Comparison of ENCODE assay signal across 27 cellular contexts in the genomic region with DNA sequence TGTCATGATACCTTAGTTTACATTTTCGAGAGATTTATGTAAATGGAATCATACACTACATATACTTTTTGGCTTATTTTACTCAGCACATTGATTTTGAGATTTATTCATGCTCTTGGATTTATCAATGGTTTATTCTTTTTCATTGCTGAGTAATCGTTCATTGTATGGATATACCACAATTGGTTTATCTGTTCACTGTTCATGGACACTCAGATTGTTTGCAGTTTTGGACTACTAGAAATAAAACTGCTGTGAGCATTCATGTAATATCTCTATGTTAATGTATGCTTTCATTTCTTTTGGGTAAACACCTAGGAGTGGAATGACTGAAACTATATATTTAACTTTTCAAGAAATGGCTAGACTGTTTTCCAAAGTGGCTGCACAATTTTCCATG.
DNase-seq lines count a peak whose midpoint lies in the region; ATAC-seq and TF ChIP-seq lines count a peak whose summit lies in the region.
"Had no signal": no experiment of that assay in that cellular context is flagged by ENCODE, and none has a peak within 500 bp of the region (broad histone marks: within the 10 kb centered on the region; RNA-seq: fewer than 3 reads in every experiment).

No MANE protein-coding gene starts in this region.

- no peak for TF ChIP-seq EP300 in SK-N-SH (IDR thresholded peaks at IDR 0.05; ENCODE audit: borderline replicate concordance in 1 of 2, low read depth in 1 of 2, low read length in 1 of 2)

- no peaks in the 10 kb centered on the region for H3K27me3 ChIP-seq in SK-N-SH (ENCODE audit: insufficient read depth)
- H3K27me3 ChIP-seq: BE2C; BLaER1; BLaER1 treated with 17β-estradiol and CSF1 and Interleukin-3, amounts not matched to agents 10 nM and 100 nM had no signal

- no peaks in the 10 kb centered on the region for H3K79me2 ChIP-seq in SK-N-SH (ENCODE audit: insufficient read depth)

- no peak for DNase-seq in SK-N-SH
- DNase-seq: 8988T; ACHN; AML-193; BE2C; C1 segment of cervical spinal cord; Caco-2; Calu3; CD4-positive, alpha-beta memory T cell; CD4-positive, alpha-beta T cell; CD4-positive, CD25-positive, alpha-beta regulatory T cell; CD8-positive, alpha-beta memory T cell; CD8-positive, alpha-beta T cell; COR-L47; DMS 273 treated with DMSO at 0.1 percent for 48 hours; DMS153; DMS53; DMS79; DMS79 treated with DMSO at 0.1 percent for 48 hours; DND-41; EL had no signal

- H3K36me3 ChIP-seq in SK-N-SH (replicated peaks in 1 of 2; ENCODE audit: control insufficient read depth in 1 of 2, insufficient read depth in 2 of 2, low read length in 1 of 2), result no peaks in the 10 kb centered on the region
- H3K36me3 ChIP-seq: BLaER1; BLaER1 treated with 17β-estradiol and CSF1 and Interleukin-3, amounts not matched to agents 10 nM and 100 nM had no signal

- CTCF ChIA-PET in SK-N-SH (lab: Yijun Ruan, JAX), result no interaction called here

- H3K9me3 ChIP-seq in SK-N-SH, result no peaks in the 10 kb centered on the region
- H3K9me3 ChIP-seq: A549, BLaER1, Caco-2 had no signal

- WGBS in SK-N-SH (ENCODE audit: low lambda C conversion rate), result 60% methylated on average over 2 of the region's 2 CpGs

- no peak for TF ChIP-seq RAD21 in SK-N-SH (IDR thresholded peaks at IDR 0.05; ENCODE audit: low read length)

- no peaks in the 10 kb centered on the region for H3K9me2 ChIP-seq in SK-N-SH

- H3K9ac ChIP-seq in SK-N-SH, result no peak overlapping the region
- H3K9ac ChIP-seq: BLaER1; BLaER1 treated with 17β-estradiol and CSF1 and Interleukin-3, amounts not matched to agents 10 nM and 100 nM had no signal

- POLR2A ChIA-PET in SK-N-SH (lab: Yijun Ruan, JAX), result no interaction called here

- no peaks in the 10 kb centered on the region for H3F3A ChIP-seq in SK-N-SH (replicated peaks; ENCODE audit: insufficient read depth)

- no peak overlapping the region for H3K4me3 ChIP-seq in SK-N-SH (ENCODE audit: low read depth in 2 of 2, low read length in 1 of 2)
- H3K4me3 ChIP-seq: A549; BLaER1; BLaER1 treated with 17β-estradiol and CSF1 and Interleukin-3, amounts not matched to agents 10 nM and 100 nM had no signal

- no peak for TF ChIP-seq CTCF in SK-N-SH (IDR thresholded peaks at IDR 0.05)

- H3K27ac ChIP-seq in SK-N-SH (ENCODE audit: low read depth in 2 of 2, low read length in 1 of 2), result no peak overlapping the region
- H3K27ac ChIP-seq: 22Rv1; A549; BLaER1; BLaER1 treated with 17β-estradiol and CSF1 and Interleukin-3, amounts not matched to agents 10 nM and 100 nM; C4-2B had no signal

- no peak for ATAC-seq in SK-N-SH treated with all-trans-retinoic acid at 6 μM for 48 hours
- ATAC-seq: A549; CD8-positive, alpha-beta T cell had no signal

- no peak overlapping the region for H3K4me2 ChIP-seq in SK-N-SH
- H3K4me2 ChIP-seq: A549; BLaER1; BLaER1 treated with 17β-estradiol and CSF1 and Interleukin-3, amounts not matched to agents 10 nM and 100 nM had no signal

- peaks cover 0 to 13% of the 10 kb centered on the region in 2 experiments; a peak in 2 of 4 replicates for H3K4me1 ChIP-seq in SK-N-SH (ENCODE audit: control insufficient read depth in 1 of 2, insufficient read depth in 2 of 2, low read depth in 1 of 2, low read length in 1 of 2)
- H3K4me1 ChIP-seq: A549; BLaER1; BLaER1 treated with 17β-estradiol and CSF1 and Interleukin-3, amounts not matched to agents 10 nM and 100 nM; Caco-2 had no signal

- H2AFZ ChIP-seq in SK-N-SH (ENCODE audit: low read depth), result no peak overlapping the region

- H4K20me1 ChIP-seq in SK-N-SH (ENCODE audit: insufficient read depth), result no peaks in the 10 kb centered on the region
- H4K20me1 ChIP-seq: BLaER1; BLaER1 treated with 17β-estradiol and CSF1 and Interleukin-3, amounts not matched to agents 10 nM and 100 nM had no signal

TF ChIP-seq in SK-N-SH treated with all-trans-retinoic acid at 6 μM for 48 hours, 23 proteins besides CTCF, POLR2A, EP300 and RAD21:
- TF ChIP-seq, protein P1, sequence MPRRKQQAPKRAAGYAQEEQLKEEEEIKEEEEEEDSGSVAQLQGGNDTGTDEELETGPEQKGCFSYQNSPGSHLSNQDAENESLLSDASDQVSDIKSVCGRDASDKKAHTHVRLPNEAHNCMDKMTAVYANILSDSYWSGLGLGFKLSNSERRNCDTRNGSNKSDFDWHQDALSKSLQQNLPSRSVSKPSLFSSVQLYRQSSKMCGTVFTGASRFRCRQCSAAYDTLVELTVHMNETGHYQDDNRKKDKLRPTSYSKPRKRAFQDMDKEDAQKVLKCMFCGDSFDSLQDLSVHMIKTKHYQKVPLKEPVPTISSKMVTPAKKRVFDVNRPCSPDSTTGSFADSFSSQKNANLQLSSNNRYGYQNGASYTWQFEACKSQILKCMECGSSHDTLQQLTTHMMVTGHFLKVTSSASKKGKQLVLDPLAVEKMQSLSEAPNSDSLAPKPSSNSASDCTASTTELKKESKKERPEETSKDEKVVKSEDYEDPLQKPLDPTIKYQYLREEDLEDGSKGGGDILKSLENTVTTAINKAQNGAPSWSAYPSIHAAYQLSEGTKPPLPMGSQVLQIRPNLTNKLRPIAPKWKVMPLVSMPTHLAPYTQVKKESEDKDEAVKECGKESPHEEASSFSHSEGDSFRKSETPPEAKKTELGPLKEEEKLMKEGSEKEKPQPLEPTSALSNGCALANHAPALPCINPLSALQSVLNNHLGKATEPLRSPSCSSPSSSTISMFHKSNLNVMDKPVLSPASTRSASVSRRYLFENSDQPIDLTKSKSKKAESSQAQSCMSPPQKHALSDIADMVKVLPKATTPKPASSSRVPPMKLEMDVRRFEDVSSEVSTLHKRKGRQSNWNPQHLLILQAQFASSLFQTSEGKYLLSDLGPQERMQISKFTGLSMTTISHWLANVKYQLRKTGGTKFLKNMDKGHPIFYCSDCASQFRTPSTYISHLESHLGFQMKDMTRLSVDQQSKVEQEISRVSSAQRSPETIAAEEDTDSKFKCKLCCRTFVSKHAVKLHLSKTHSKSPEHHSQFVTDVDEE (CRISPR knock-in tag; IDR thresholded peaks at IDR 0.05), result no peak
- no peak for TF ChIP-seq TOX (CRISPR knock-in tag; IDR thresholded peaks at IDR 0.05; ENCODE audit: borderline replicate concordance)
- TF ChIP-seq ZNF8 (CRISPR knock-in tag; IDR thresholded peaks at IDR 0.05), result peak; percentile 95

TF ChIP-seq in SK-N-SH, 30 proteins besides CTCF, POLR2A, EP300 and RAD21:
- TF ChIP-seq MXI1 (IDR thresholded peaks at IDR 0.05; ENCODE audit: low read depth, low read length) (no peak), TCF12 (IDR thresholded peaks at IDR 0.05) (no peak), YY1 (IDR thresholded peaks at IDR 0.05; ENCODE audit: low read depth) (no peak), RXRA (IDR thresholded peaks at IDR 0.05; ENCODE audit: borderline replicate concordance, low read depth) (no peak), POLR2AphosphoS5 (IDR thresholded peaks at IDR 0.05; ENCODE audit: low read depth, low read length) (no peak), RFX5 (IDR thresholded peaks at IDR 0.05; ENCODE audit: low read length) (no peak), SMC3 (IDR thresholded peaks at IDR 0.05; ENCODE audit: low read depth, low read length) (no peak), MEF2A (IDR thresholded peaks at IDR 0.05; ENCODE audit: borderline replicate concordance, low read depth) (no peak), EZH2phosphoT487 (IDR thresholded peaks at IDR 0.05; ENCODE audit: borderline replicate concordance, low read depth) (no peak), FOXJ3 (CRISPR knock-in tag; IDR thresholded peaks at IDR 0.05) (no peak)
